Comparison of ENCODE assay signal across 8 cellular contexts in the genomic region with DNA sequence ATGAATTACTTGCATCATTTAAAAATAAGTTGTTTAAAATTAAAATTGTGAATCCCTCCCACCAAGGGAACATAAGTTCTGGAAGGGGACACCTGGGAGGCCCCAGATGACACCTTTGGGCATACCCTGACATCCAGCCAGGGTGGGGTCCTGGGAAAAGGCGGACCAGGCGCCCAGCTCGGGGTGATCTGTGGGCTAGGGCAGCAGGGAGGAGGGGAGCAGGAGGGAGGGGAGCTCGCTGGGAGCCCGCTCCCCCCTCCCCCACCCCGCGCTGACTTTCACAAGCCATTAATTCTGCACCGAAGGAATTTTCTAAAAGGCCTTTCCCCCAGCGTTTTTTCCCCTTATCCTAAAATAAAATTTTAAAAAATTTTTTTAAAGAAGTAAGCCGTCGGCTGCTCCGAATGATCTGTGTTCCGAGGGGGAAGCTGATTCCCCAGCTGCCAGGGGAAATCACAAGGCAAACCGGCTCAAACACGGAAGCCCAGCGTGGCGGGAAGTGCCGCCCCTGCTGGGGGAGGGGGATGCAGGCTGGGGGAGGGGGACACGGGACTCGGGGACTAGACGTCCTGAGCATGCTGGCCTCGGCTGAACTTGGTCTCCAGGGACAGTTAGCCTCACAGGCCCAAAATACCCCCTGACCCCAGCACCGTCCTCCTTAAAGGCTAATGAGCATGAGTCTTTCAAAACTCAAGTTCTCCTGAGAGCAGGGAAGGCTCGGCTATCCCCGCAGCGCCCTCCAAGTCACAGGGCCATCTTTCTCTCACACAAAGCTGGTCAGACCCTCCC. TPM values are rescaled to one million over a fixed set of nuclear protein-coding genes. Genes with fewer than 3 reads are reported as not detected.
DNase-seq lines count a peak whose midpoint lies in the region; ATAC-seq and TF ChIP-seq lines count a peak whose summit lies in the region.

No MANE protein-coding gene starts in this region.

- peak overlapping the region; percentile 84 for H3K27ac ChIP-seq in upper lobe of right lung

- no peak overlapping the region for H3K4me3 ChIP-seq in mucosa of stomach (ENCODE audit: low read length)
- H3K4me3 ChIP-seq in upper lobe of right lung, result peak overlapping the region; percentile 26

- peaks cover 39% of the 10 kb centered on the region for H3K4me1 ChIP-seq in mucosa of stomach (ENCODE audit: control insufficient read depth, insufficient read depth, low read length)
- peaks cover 95% of the 10 kb centered on the region for H3K4me1 ChIP-seq in upper lobe of right lung

- H3K9ac ChIP-seq in mucosa of stomach (ENCODE audit: low read length), result peak overlapping the region; percentile 15

- H3K9me3 ChIP-seq in mucosa of stomach (ENCODE audit: control insufficient read depth, low read length) (no peaks in the 10 kb centered on the region), upper lobe of right lung (no peaks in the 10 kb centered on the region)

- ATAC-seq in upper lobe of right lung, result peak; percentile 43
- no peak for ATAC-seq in HG02870 (IDR thresholded peaks at IDR 0.05; ENCODE audit: unreplicated experiment)

- intact Hi-C loops in upper lobe of right lung (cut with DNase I), result loop anchor here (10.0 kb wide), 1 partner anchor 98 kb away; no protein-coding TSS in a partner anchor

- H3K27me3 ChIP-seq in mucosa of stomach (ENCODE audit: control insufficient read depth, insufficient read depth, low read length) (no peaks in the 10 kb centered on the region), upper lobe of right lung (no peaks in the 10 kb centered on the region)

- no peaks in the 10 kb centered on the region for H3K36me3 ChIP-seq in mucosa of stomach (ENCODE audit: control insufficient read depth, insufficient read depth, low read length)
- H3K36me3 ChIP-seq in upper lobe of right lung, result peaks cover 16% of the 10 kb centered on the region

- DNase-seq in SHP77 (lab: John Stamatoyannopoulos, UW), result peak; percentile 18 to 35
- no peak for DNase-seq in SHP77 treated with DMSO at 0.1 percent for 48 hours (lab: John Stamatoyannopoulos, UW)
- peak; percentile 72 for DNase-seq in epidermal melanocyte (ENCODE audit: insufficient read length, low spot score)
- peak; percentile 84 for DNase-seq in upper lobe of right lung
- no peak for DNase-seq in stimulated activated CD4-positive, alpha-beta T cell treated with anti-CD3 and anti-CD28 coated beads, Interleukin-2, amount 100 ng/mL, for 24 hours
- DNase-seq in pons (ENCODE audit: low spot score), result no peak

- TF ChIP-seq CTCF in upper lobe of right lung (IDR thresholded peaks at IDR 0.05), result no peak

RNA-seq across cellular contexts. Expression of gene PLXND1, which starts 13.9 kb away (rescaled TPM):
- total RNA-seq in upper lobe of right lung, result 284 TPM

RNA-seq across cellular contexts. Expression of gene H1-8, which starts 49.6 kb away (rescaled TPM):
- not detected for total RNA-seq in upper lobe of right lung

Comparison
In these comparisons a context has a peak if more than half of its experiments do, and no peak if none do; other contexts are left out.
1. DNase-seq: peak in SHP77 (2 of 2), epidermal melanocyte (single experiment) and upper lobe of right lung (single experiment); none in SHP77 treated with DMSO at 0.1 percent for 48 hours (single experiment), stimulated activated CD4-positive, alpha-beta T cell treated with anti-CD3 and anti-CD28 coated beads, Interleukin-2, amount 100 ng/mL, for 24 hours (0 of 2) and pons (single experiment).